ENCODE assay signal across 14 cellular contexts in the genomic region with DNA sequence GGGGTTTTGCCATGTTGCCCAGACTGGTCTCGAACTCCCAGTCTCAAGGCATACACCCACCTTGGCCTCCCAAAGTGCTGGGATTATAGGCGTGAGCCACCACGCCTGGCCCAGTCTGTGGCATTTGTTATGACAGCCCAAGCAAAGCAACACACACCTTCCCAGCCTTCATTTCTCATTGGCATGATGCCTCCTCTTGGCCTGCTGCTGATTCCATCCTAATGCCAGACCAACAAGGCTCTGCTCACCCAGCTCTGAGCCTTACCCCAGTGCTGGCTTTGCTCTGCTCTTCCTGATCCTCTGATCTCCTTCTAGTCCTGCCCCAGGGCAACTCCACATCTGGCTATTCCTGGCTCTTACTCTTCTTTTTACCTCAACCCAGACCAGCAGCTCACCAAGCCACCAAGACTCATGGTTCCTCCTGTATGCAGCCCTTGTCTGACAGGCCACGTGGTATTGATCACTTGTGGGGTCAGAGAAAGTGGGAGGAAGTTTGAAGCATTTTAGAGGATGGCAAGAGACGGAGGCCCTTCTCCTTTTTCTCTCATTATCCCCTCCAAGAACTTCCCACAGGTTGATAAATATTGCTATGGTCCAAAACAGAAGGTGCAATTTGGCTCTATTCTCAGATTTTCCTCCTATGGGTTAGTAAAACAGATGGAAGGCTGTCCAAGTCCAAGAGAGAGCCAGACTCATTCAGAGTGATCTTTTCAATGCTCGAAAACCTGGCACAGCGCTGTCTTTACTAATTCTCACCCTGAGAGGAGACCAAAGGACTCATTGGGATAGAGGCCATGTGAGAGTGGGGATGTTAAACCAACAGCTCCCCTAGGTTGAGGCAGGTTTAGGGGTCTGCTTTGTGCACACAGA. TPM values are rescaled to one million over a fixed set of nuclear protein-coding genes. Genes with fewer than 3 reads are reported as not detected.
DNase-seq lines count a peak whose midpoint lies in the region; ATAC-seq and TF ChIP-seq lines count a peak whose summit lies in the region.
"Had no signal": no experiment of that assay in that cellular context is flagged by ENCODE, and none has a peak within 500 bp of the region (broad histone marks: within the 10 kb centered on the region; RNA-seq: fewer than 3 reads in every experiment).

No MANE protein-coding gene starts in this region.

- peaks cover 0 to 2% of the 10 kb centered on the region in 2 donors for H3K27me3 Mint-ChIP-seq in natural killer cell treated with Interleukin-12 subunit alpha and Interleukin-12 subunit beta and Interleukin-15 and Interleukin-18, amount 100 ng/mL, for 72 hours
- H3K27me3 Mint-ChIP-seq in natural killer cell (ENCODE audit: low read depth in 2 of 2) (peaks cover 0 to 2% of the 10 kb centered on the region in 2 donors), IgD-negative memory B cell (peaks cover 2% of the 10 kb centered on the region)

- TF ChIP-seq CTCF in natural killer cell (IDR thresholded peaks at IDR 0.05), result no peak

- no peaks in the 10 kb centered on the region for H3K36me3 ChIP-seq in HAP-1 (replicated peaks)

- peaks cover 15 to 26% of the 10 kb centered on the region in 2 donors for H3K4me1 Mint-ChIP-seq in natural killer cell treated with Interleukin-12 subunit alpha and Interleukin-12 subunit beta and Interleukin-15 and Interleukin-18, amount 100 ng/mL, for 72 hours (ENCODE audit: low read depth in 2 of 2)
- H3K4me1 Mint-ChIP-seq in natural killer cell, result peaks cover 20 to 24% of the 10 kb centered on the region in 2 donors
- peaks cover 34 to 57% (median 55%) of the 10 kb centered on the region in 3 donors for H3K4me1 Mint-ChIP-seq in IgD-negative memory B cell

- H3K9me3 Mint-ChIP-seq in natural killer cell treated with Interleukin-12 subunit alpha and Interleukin-12 subunit beta and Interleukin-15 and Interleukin-18, amount 100 ng/mL, for 72 hours, result no peaks in the 10 kb centered on the region
- H3K9me3 Mint-ChIP-seq in natural killer cell, result no peaks in the 10 kb centered on the region
- peaks cover 0 to 3% (median 0%) of the 10 kb centered on the region in 3 donors for H3K9me3 Mint-ChIP-seq in IgD-negative memory B cell

- H3K4me3 Mint-ChIP-seq in natural killer cell treated with Interleukin-12 subunit alpha and Interleukin-12 subunit beta and Interleukin-15 and Interleukin-18, amount 100 ng/mL, for 72 hours, result peak overlapping the region; percentile 32
- no peak overlapping the region for H3K4me3 Mint-ChIP-seq in natural killer cell
- peak overlapping the region; percentile 95 to 98 (median 98) for H3K4me3 Mint-ChIP-seq in IgD-negative memory B cell
- H3K4me3 Mint-ChIP-seq: nephron progenitor cell had no signal

- no peak overlapping the region for H3K27ac Mint-ChIP-seq in natural killer cell treated with Interleukin-12 subunit alpha and Interleukin-12 subunit beta and Interleukin-15 and Interleukin-18, amount 100 ng/mL, for 72 hours
- H3K27ac Mint-ChIP-seq in natural killer cell, result no peak overlapping the region
- H3K27ac Mint-ChIP-seq in IgD-negative memory B cell, result peak overlapping the region; percentile 95 to 99 (median 99)

- peaks cover 5% of the 10 kb centered on the region; the same call in 1 of the 2 replicates for H3K4me1 ChIP-seq in HAP-1

- intact Hi-C loops in natural killer cell (cut with micrococcal nuclease), result no loop called here

- ATAC-seq in natural killer cell treated with Interleukin-12 subunit alpha and Interleukin-12 subunit beta and Interleukin-15 and Interleukin-18, amount 100 ng/mL, for 72 hours, result no peak
- no peak for ATAC-seq in natural killer cell

- no peaks in the 10 kb centered on the region for H3K36me3 Mint-ChIP-seq in natural killer cell treated with Interleukin-12 subunit alpha and Interleukin-12 subunit beta and Interleukin-15 and Interleukin-18, amount 100 ng/mL, for 72 hours
- no peaks in the 10 kb centered on the region for H3K36me3 Mint-ChIP-seq in natural killer cell
- peaks cover 26% of the 10 kb centered on the region for H3K36me3 Mint-ChIP-seq in IgD-negative memory B cell

- no peaks in the 10 kb centered on the region for H3K9me3 ChIP-seq in HAP-1

- no peak overlapping the region for H3K4me3 ChIP-seq in HAP-1

- H3K27me3 ChIP-seq in HAP-1 (ENCODE audit: low read depth), result no peaks in the 10 kb centered on the region

- in situ Hi-C loops in HAP-1 (cut with MboI; ENCODE audit: low sequenced_read_pairs), result no loop called here

- DNase-seq in natural killer cell treated with Interleukin-12 subunit alpha and Interleukin-12 subunit beta and Interleukin-15 and Interleukin-18, amount 100 ng/mL, for 72 hours (ENCODE audit: low spot score), result no peak
- DNase-seq in natural killer cell (no peak), cerebellar nuclear complex (lab: John Stamatoyannopoulos, UW) (peak; percentile 76 to 87), GM19238 (ENCODE audit: insufficient read length, low spot score) (no peak), HAP-1 (ENCODE audit: low spot score in 2 of 2) (no peak), NCI-H1092 treated with DMSO at 0.1 percent for 48 hours (lab: John Stamatoyannopoulos, UW) (no peak)
- no peak for DNase-seq in activated effector memory CD4-positive, alpha-beta T cell treated with anti-CD3 and anti-CD28 coated beads, Interleukin-2, amount 50 U/mL, for 16 hours
- DNase-seq: activated CD8-positive, alpha-beta memory T cell treated with anti-CD3 and anti-CD28 coated beads, Interleukin-2, amount 50 U/mL, for 48 hours; GF-D8; NCI-H146; nephron progenitor cell; NK-92 treated with Interleukin-12 subunit alpha and Interleukin-12 subunit beta, amount 100 ng/mL, for 24 hours; stimulated activated naive CD4-positive, alpha-beta T cell treated with Interleukin-2 at 50 U/mL for 16 hours had no signal

RNA-seq across cellular contexts. Expression of a gene that starts 1.0 kb away (rescaled TPM):
- total RNA-seq in natural killer cell treated with Interleukin-12 subunit alpha and Interleukin-12 subunit beta and Interleukin-15 and Interleukin-18, amount 100 ng/mL, for 72 hours, result under 1 TPM in 1 of 2 donors, not detected in 1; 0.14 TPM
- total RNA-seq in natural killer cell, result 1 to 10 TPM in 2 of 3 donors, under 1 TPM in 1; 0.34 to 1.2 (median 1.1) TPM
- 99.1 TPM for polyA plus RNA-seq in IgD-negative memory B cell

Comparison
In these comparisons a context has a peak if more than half of its experiments do, and no peak if none do; other contexts are left out.
1. DNase-seq: peak in cerebellar nuclear complex (2 of 2); none in natural killer cell treated with Interleukin-12 subunit alpha and Interleukin-12 subunit beta and Interleukin-15 and Interleukin-18, amount 100 ng/mL, for 72 hours (single experiment), natural killer cell (single experiment), GM19238 (single experiment), HAP-1 (0 of 2), NCI-H1092 treated with DMSO at 0.1 percent for 48 hours (single experiment) and activated effector memory CD4-positive, alpha-beta T cell treated with anti-CD3 and anti-CD28 coated beads, Interleukin-2, amount 50 U/mL, for 16 hours (single experiment).
2. H3K27ac Mint-ChIP-seq: peak in IgD-negative memory B cell (3 of 3); none in natural killer cell treated with Interleukin-12 subunit alpha and Interleukin-12 subunit beta and Interleukin-15 and Interleukin-18, amount 100 ng/mL, for 72 hours (0 of 2) and natural killer cell (0 of 2).